In the genomic region with DNA sequence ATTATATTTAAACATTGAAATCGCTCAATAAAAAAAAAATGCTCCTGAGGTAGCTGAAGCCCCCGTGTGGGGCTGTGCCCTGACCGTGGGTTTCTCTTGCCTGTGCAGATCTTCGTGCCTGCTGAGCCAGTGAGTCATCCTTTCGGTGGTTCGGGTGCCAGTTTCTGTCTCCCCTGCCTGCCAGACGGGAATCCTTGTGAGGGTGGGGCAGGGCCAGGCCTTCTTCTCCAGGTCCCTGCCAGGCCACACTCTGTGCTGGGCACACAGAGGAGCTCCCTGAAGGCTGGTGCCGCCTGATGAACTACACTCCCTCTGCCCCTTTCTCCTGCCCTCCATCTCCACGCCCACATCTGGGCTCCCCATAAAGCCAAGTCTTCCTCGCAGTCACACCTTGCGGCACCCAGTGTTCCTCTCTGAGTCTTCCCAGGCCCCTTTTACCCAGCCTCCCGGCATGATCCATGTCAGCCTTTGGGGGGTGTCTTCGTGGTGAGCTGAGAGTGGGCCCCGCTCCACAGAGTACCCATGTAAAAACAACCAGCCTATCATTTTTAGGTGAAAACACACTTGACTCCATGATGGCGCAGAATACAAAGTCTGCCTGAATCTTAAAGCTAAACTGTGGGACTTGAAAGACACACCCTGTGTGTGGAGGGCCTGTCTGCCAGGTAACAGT, we compare ENCODE assay signal across 9 cellular contexts. TPM values are rescaled to one million over a fixed set of nuclear protein-coding genes. Genes with fewer than 3 reads are reported as not detected.
DNase-seq lines count a peak whose midpoint lies in the region; ATAC-seq and FAIRE-seq lines count a peak whose summit lies in the region.
"Had no signal": no experiment of that assay in that cellular context is flagged by ENCODE, and none has a peak within 500 bp of the region (broad histone marks: within the 10 kb centered on the region; RNA-seq: fewer than 3 reads in every experiment).

No MANE protein-coding gene starts in this region.

- DNase-seq in HTR-8/SVneo (ENCODE audit: insufficient read length, low spot score) (peak; percentile 70), SW 1271 (lab: John Stamatoyannopoulos, UW) (no peak), NCI-H2029 (lab: John Stamatoyannopoulos, UW) (no peak)
- peak; percentile 78 for DNase-seq in stimulated activated CD8-positive, alpha-beta memory T cell treated with anti-CD3 and anti-CD28 coated beads, Interleukin-4, amount 100 ng/mL, for 48 hours
- DNase-seq: NCI-H146, transverse colon had no signal

- ATAC-seq in activated CD4-positive, CD25-positive, alpha-beta regulatory T cell treated with anti-CD3 and anti-CD28 coated beads, Interleukin-2, amount 50 U/mL, for 24 hours = peak; percentile 72 to 83
- ATAC-seq in esophagus mucosa (peak; percentile 87), GM18861 (IDR thresholded peaks at IDR 0.05; ENCODE audit: unreplicated experiment) (no peak)

- FAIRE-seq in HTR-8/SVneo (lab: Jason Lieb, UNC) = no peak

RNA-seq across cellular contexts. Expression of gene FGD2, which starts 19.3 kb away (rescaled TPM):
- 9.8 TPM for total RNA-seq in esophagus mucosa

RNA-seq across cellular contexts. Expression of gene MTCH1, which starts 38.8 kb away (rescaled TPM):
- 88.0 TPM for total RNA-seq in esophagus mucosa

Comparison
In these comparisons a context has a peak if more than half of its experiments do, and no peak if none do; other contexts are left out.
1. DNase-seq: peak in HTR-8/SVneo (single experiment) and stimulated activated CD8-positive, alpha-beta memory T cell treated with anti-CD3 and anti-CD28 coated beads, Interleukin-4, amount 100 ng/mL, for 48 hours (single experiment); none in SW 1271 (0 of 2) and NCI-H2029 (single experiment).